In the genomic region with DNA sequence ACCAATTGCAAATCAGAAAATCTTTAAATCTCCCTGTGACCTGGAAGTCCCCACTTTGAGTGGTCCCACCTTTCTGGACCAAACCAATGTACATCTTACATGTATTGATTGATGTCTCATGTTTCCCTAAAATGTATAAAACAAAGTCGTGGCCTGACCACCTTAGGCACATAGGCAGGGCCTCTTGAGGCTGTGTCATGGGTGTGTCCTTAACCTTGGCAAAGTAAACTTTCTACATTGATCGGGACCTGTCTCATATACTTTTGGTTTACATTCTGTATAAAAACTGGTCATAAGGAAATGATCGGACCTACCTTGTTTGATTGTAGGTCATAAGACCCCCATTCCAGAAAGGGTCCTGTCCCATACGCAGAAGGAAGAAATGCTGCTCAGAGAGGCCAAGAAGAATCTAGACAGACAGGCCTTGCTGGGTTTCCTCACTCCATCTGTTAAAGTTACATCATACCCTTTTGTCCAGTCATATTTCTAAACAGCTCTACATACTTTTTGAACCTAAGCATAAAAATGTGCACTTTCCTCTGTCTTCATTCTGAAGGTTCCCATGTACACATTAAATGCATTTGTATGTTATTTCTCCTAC, we compare ENCODE assay signal across 14 cellular contexts. TPM values are rescaled to one million over a fixed set of nuclear protein-coding genes. Genes with fewer than 3 reads are reported as not detected.
A peak's percentile ranks its signal among the peaks of the same experiment; 100 is the strongest.
DNase-seq lines count a peak whose midpoint lies in the region; ATAC-seq and TF ChIP-seq lines count a peak whose summit lies in the region.
"Had no signal": no experiment of that assay in that cellular context is flagged by ENCODE, and none has a peak within 500 bp of the region (broad histone marks: within the 10 kb centered on the region; RNA-seq: fewer than 3 reads in every experiment).

No MANE protein-coding gene starts in this region.

- no peaks in the 10 kb centered on the region for H3K27me3 Mint-ChIP-seq in activated CD4-positive, alpha-beta T cell treated with anti-CD3 and anti-CD28 coated beads for 36 hours
- no peaks in the 10 kb centered on the region for H3K27me3 Mint-ChIP-seq in naive thymus-derived CD4-positive, alpha-beta T cell
- peaks cover 3% of the 10 kb centered on the region for H3K27me3 Mint-ChIP-seq in CD8-positive, alpha-beta T cell (ENCODE audit: low read depth)
- peaks cover 3% of the 10 kb centered on the region for H3K27me3 Mint-ChIP-seq in osteocyte (ENCODE audit: unreplicated experiment)

- H3K27ac Mint-ChIP-seq in activated CD4-positive, alpha-beta T cell treated with anti-CD3 and anti-CD28 coated beads for 36 hours, result peak overlapping the region; percentile 79
- H3K27ac Mint-ChIP-seq in naive thymus-derived CD4-positive, alpha-beta T cell, result no peak overlapping the region
- H3K27ac Mint-ChIP-seq in CD8-positive, alpha-beta T cell, result no peak overlapping the region
- H3K27ac Mint-ChIP-seq in osteocyte (ENCODE audit: unreplicated experiment), result no peak overlapping the region

- CTCF ChIA-PET in activated CD4-positive, alpha-beta T cell treated with anti-CD3 and anti-CD28 coated beads for 36 hours (lab: Charles Lee), result interaction anchor here (1.7 kb wide), 1 partner anchor 44 kb away, joined by 5 read pairs; no protein-coding TSS in a partner anchor
- CTCF ChIA-PET in naive thymus-derived CD4-positive, alpha-beta T cell (lab: Charles Lee), result interaction anchor here (0.6 kb wide), 1 partner anchor 252 kb away, joined by 5 read pairs; no protein-coding TSS in a partner anchor
- CTCF ChIA-PET in CD8-positive, alpha-beta T cell (lab: Charles Lee), result no interaction called here

- no peaks in the 10 kb centered on the region for H3K9me3 ChIP-seq in naive thymus-derived CD4-positive, alpha-beta T cell (ENCODE audit: control insufficient read depth in 2 of 3, low read length in 3 of 3)
- H3K9me3 ChIP-seq in CD8-positive, alpha-beta T cell (ENCODE audit: low read length), result no peaks in the 10 kb centered on the region
- H3K9me3 ChIP-seq: tibial nerve had no signal

- H3K36me3 Mint-ChIP-seq in activated CD4-positive, alpha-beta T cell treated with anti-CD3 and anti-CD28 coated beads for 36 hours (ENCODE audit: low read depth), result peaks cover 5% of the 10 kb centered on the region
- peaks cover 0 to 32% (median 0%) of the 10 kb centered on the region in 5 donors for H3K36me3 Mint-ChIP-seq in naive thymus-derived CD4-positive, alpha-beta T cell
- no peaks in the 10 kb centered on the region for H3K36me3 Mint-ChIP-seq in CD8-positive, alpha-beta T cell
- no peaks in the 10 kb centered on the region for H3K36me3 Mint-ChIP-seq in osteocyte (ENCODE audit: unreplicated experiment)

- no peak overlapping the region for H3K4me3 ChIP-seq in epithelial cell of esophagus (ENCODE audit: low read length)
- no peak overlapping the region for H3K4me3 ChIP-seq in naive thymus-derived CD4-positive, alpha-beta T cell (ENCODE audit: low read length)
- H3K4me3 ChIP-seq in CD8-positive, alpha-beta T cell (ENCODE audit: low read depth, low read length), result no peak overlapping the region
- H3K4me3 ChIP-seq: skin epidermis, tibial nerve had no signal

- H3K4me1 ChIP-seq in naive thymus-derived CD4-positive, alpha-beta T cell (ENCODE audit: control insufficient read depth in 2 of 2, insufficient read depth in 2 of 2, low read length in 2 of 2), result no peaks in the 10 kb centered on the region
- H3K4me1 ChIP-seq in CD8-positive, alpha-beta T cell (ENCODE audit: insufficient read depth, low read length), result peaks cover 6% of the 10 kb centered on the region

- peaks cover 54% of the 10 kb centered on the region for H3K4me1 Mint-ChIP-seq in activated CD4-positive, alpha-beta T cell treated with anti-CD3 and anti-CD28 coated beads for 36 hours
- H3K4me1 Mint-ChIP-seq in naive thymus-derived CD4-positive, alpha-beta T cell, result peaks cover 9 to 24% (median 11%) of the 10 kb centered on the region in 7 donors
- H3K4me1 Mint-ChIP-seq in CD8-positive, alpha-beta T cell (ENCODE audit: low read depth), result peaks cover 10% of the 10 kb centered on the region
- H3K4me1 Mint-ChIP-seq in osteocyte (ENCODE audit: unreplicated experiment), result no peaks in the 10 kb centered on the region

- POLR2A ChIA-PET in activated CD4-positive, alpha-beta T cell treated with anti-CD3 and anti-CD28 coated beads for 36 hours (lab: Charles Lee), result no interaction called here
- POLR2A ChIA-PET in naive thymus-derived CD4-positive, alpha-beta T cell (lab: Charles Lee), result no interaction called here
- POLR2A ChIA-PET in CD8-positive, alpha-beta T cell (lab: Charles Lee), result no interaction called here

- H3K9me3 Mint-ChIP-seq in activated CD4-positive, alpha-beta T cell treated with anti-CD3 and anti-CD28 coated beads for 36 hours (ENCODE audit: low read depth), result no peaks in the 10 kb centered on the region
- H3K9me3 Mint-ChIP-seq in naive thymus-derived CD4-positive, alpha-beta T cell, result peaks cover 0 to 33% (median 0%) of the 10 kb centered on the region in 11 donors
- H3K9me3 Mint-ChIP-seq in CD8-positive, alpha-beta T cell, result no peaks in the 10 kb centered on the region
- no peaks in the 10 kb centered on the region for H3K9me3 Mint-ChIP-seq in osteocyte (ENCODE audit: unreplicated experiment)

- no peaks in the 10 kb centered on the region for H3K27me3 ChIP-seq in naive thymus-derived CD4-positive, alpha-beta T cell (ENCODE audit: control insufficient read depth in 2 of 2, insufficient read depth in 2 of 2, low read length in 2 of 2)
- no peaks in the 10 kb centered on the region for H3K27me3 ChIP-seq in CD8-positive, alpha-beta T cell (ENCODE audit: insufficient read depth, low read length)
- H3K27me3 ChIP-seq: tibial nerve had no signal

- no peaks in the 10 kb centered on the region for H3K36me3 ChIP-seq in naive thymus-derived CD4-positive, alpha-beta T cell (ENCODE audit: control insufficient read depth in 2 of 3, insufficient read depth in 3 of 3, low read length in 3 of 3)
- H3K36me3 ChIP-seq in CD8-positive, alpha-beta T cell (ENCODE audit: insufficient read depth, low read length), result no peaks in the 10 kb centered on the region
- H3K36me3 ChIP-seq: tibial nerve had no signal

- H3K4me3 Mint-ChIP-seq in activated CD4-positive, alpha-beta T cell treated with anti-CD3 and anti-CD28 coated beads for 36 hours, result no peak overlapping the region
- H3K4me3 Mint-ChIP-seq in naive thymus-derived CD4-positive, alpha-beta T cell, result no peak overlapping the region
- no peak overlapping the region for H3K4me3 Mint-ChIP-seq in CD8-positive, alpha-beta T cell
- H3K4me3 Mint-ChIP-seq in osteocyte (ENCODE audit: unreplicated experiment), result no peak overlapping the region
- H3K4me3 Mint-ChIP-seq: nephron progenitor cell had no signal

- no peak overlapping the region for H3K27ac ChIP-seq in naive thymus-derived CD4-positive, alpha-beta T cell (ENCODE audit: low read depth, low read length)
- no peak overlapping the region for H3K27ac ChIP-seq in CD8-positive, alpha-beta T cell (ENCODE audit: low read depth, low read length)
- H3K27ac ChIP-seq: 22Rv1 had no signal

- TF ChIP-seq CTCF in epithelial cell of esophagus (IDR thresholded peaks at IDR 0.05; ENCODE audit: insufficient read depth, low read depth, low read length, missing control alignments) (no peak), osteocyte (IDR thresholded peaks at IDR 0.05) (no peak)
- no peak for TF ChIP-seq CTCF in CD8-positive, alpha-beta T cell (IDR thresholded peaks at IDR 0.05)

- ATAC-seq in activated CD4-positive, alpha-beta T cell treated with anti-CD3 and anti-CD28 coated beads for 36 hours, result peak; percentile 7
- ATAC-seq in naive thymus-derived CD4-positive, alpha-beta T cell, result peak; percentile 34
- no peak for ATAC-seq in CD8-positive, alpha-beta T cell

- intact Hi-C loops in activated CD4-positive, alpha-beta T cell treated with anti-CD3 and anti-CD28 coated beads for 36 hours (cut with DNase I, micrococcal nuclease), result no loop called here
- intact Hi-C loops in naive thymus-derived CD4-positive, alpha-beta T cell (cut with micrococcal nuclease), result no loop called here
- intact Hi-C loops in CD8-positive, alpha-beta T cell (cut with DNase I, micrococcal nuclease), result no loop called here

- DNase-seq in activated CD4-positive, alpha-beta T cell treated with anti-CD3 and anti-CD28 coated beads for 36 hours, result no peak
- no peak for DNase-seq in activated CD4-positive, alpha-beta T cell treated with anti-CD3 and anti-CD28 coated beads, Interleukin-2, amount 50 U/mL, for 1 hour
- DNase-seq in NOMO-1 treated with DMSO at 0.1 percent for 48 hours (lab: John Stamatoyannopoulos, UW; ENCODE audit: unreplicated experiment) (peak; percentile 92), epithelial cell of esophagus (ENCODE audit: low read depth) (peak; percentile 71), T1000 (lab: John Stamatoyannopoulos, UW) (no peak), osteocyte (ENCODE audit: extremely low spot score, unreplicated experiment) (no peak)
- no peak for DNase-seq in naive thymus-derived CD4-positive, alpha-beta T cell
- no peak for DNase-seq in CD8-positive, alpha-beta T cell
- DNase-seq: Karpas-422, NCI-H2081, nephron progenitor cell had no signal

RNA-seq across cellular contexts. Expression of a gene that starts 30.0 kb away (rescaled TPM):
- total RNA-seq in activated CD4-positive, alpha-beta T cell treated with anti-CD3 and anti-CD28 coated beads for 36 hours, result 10 to 100 TPM; 18.0 to 18.7 TPM
- total RNA-seq in naive thymus-derived CD4-positive, alpha-beta T cell, result 1 to 10 TPM; 1.0 to 5.9 (median 2.7) TPM
- 1 to 10 TPM in 1 of 2 donors, under 1 TPM in 1; 0.06 to 1.8 TPM for polyA plus RNA-seq in naive thymus-derived CD4-positive, alpha-beta T cell
- total RNA-seq in CD8-positive, alpha-beta T cell, result under 1 TPM; 0.30 to 0.78 TPM
- 0.21 and 1.0 TPM in 2 replicates for total RNA-seq in osteocyte

Comparison
In these comparisons a context has a peak if more than half of its experiments do, and no peak if none do; other contexts are left out.
1. DNase-seq: peak in NOMO-1 treated with DMSO at 0.1 percent for 48 hours (single experiment) and epithelial cell of esophagus (single experiment); none in activated CD4-positive, alpha-beta T cell treated with anti-CD3 and anti-CD28 coated beads for 36 hours (single experiment), activated CD4-positive, alpha-beta T cell treated with anti-CD3 and anti-CD28 coated beads, Interleukin-2, amount 50 U/mL, for 1 hour (single experiment), naive thymus-derived CD4-positive, alpha-beta T cell (0 of 9), CD8-positive, alpha-beta T cell (0 of 7), T1000 (single experiment) and osteocyte (single experiment).